1 cellular context compared by ENCODE assay signal in the genomic region with DNA sequence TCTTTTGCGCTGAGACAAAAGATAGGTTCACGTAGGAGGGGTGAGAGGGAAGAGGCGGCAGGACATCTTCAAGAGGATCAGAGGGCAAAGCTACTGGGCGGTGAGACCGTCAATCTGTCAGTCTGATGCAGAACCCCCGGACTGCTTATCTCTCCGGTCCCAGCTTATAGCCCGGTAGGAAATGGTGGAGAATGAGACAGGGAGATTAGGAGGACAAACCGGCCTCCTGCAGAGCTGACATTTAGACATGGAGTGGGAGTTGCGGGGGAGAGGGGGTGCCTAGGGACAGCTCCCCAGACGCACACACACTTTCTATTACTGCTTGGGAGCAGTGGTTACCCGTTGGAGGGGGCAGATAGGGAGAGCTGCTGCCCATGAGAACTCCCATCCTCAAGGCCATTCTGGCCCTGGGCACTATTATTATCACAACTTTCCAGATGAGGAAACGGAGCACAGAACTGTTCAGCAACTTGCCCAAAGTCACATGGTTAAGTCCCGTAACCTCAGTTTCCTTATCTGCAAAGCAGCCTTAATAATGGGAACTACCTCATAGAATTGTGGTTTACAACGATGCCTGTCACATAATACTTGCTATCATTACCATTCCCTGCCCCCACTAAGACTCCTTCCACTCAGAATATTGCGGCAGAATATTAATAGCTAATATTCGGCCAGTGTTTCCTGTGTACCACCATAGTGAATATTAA.
TF ChIP-seq lines count a peak whose summit lies in the region.

No MANE protein-coding gene starts in this region.

TF ChIP-seq in GM23338, 12 proteins besides CTCF, POLR2A, EP300 and RAD21 (continued from another document):
- TF ChIP-seq, protein P1, sequence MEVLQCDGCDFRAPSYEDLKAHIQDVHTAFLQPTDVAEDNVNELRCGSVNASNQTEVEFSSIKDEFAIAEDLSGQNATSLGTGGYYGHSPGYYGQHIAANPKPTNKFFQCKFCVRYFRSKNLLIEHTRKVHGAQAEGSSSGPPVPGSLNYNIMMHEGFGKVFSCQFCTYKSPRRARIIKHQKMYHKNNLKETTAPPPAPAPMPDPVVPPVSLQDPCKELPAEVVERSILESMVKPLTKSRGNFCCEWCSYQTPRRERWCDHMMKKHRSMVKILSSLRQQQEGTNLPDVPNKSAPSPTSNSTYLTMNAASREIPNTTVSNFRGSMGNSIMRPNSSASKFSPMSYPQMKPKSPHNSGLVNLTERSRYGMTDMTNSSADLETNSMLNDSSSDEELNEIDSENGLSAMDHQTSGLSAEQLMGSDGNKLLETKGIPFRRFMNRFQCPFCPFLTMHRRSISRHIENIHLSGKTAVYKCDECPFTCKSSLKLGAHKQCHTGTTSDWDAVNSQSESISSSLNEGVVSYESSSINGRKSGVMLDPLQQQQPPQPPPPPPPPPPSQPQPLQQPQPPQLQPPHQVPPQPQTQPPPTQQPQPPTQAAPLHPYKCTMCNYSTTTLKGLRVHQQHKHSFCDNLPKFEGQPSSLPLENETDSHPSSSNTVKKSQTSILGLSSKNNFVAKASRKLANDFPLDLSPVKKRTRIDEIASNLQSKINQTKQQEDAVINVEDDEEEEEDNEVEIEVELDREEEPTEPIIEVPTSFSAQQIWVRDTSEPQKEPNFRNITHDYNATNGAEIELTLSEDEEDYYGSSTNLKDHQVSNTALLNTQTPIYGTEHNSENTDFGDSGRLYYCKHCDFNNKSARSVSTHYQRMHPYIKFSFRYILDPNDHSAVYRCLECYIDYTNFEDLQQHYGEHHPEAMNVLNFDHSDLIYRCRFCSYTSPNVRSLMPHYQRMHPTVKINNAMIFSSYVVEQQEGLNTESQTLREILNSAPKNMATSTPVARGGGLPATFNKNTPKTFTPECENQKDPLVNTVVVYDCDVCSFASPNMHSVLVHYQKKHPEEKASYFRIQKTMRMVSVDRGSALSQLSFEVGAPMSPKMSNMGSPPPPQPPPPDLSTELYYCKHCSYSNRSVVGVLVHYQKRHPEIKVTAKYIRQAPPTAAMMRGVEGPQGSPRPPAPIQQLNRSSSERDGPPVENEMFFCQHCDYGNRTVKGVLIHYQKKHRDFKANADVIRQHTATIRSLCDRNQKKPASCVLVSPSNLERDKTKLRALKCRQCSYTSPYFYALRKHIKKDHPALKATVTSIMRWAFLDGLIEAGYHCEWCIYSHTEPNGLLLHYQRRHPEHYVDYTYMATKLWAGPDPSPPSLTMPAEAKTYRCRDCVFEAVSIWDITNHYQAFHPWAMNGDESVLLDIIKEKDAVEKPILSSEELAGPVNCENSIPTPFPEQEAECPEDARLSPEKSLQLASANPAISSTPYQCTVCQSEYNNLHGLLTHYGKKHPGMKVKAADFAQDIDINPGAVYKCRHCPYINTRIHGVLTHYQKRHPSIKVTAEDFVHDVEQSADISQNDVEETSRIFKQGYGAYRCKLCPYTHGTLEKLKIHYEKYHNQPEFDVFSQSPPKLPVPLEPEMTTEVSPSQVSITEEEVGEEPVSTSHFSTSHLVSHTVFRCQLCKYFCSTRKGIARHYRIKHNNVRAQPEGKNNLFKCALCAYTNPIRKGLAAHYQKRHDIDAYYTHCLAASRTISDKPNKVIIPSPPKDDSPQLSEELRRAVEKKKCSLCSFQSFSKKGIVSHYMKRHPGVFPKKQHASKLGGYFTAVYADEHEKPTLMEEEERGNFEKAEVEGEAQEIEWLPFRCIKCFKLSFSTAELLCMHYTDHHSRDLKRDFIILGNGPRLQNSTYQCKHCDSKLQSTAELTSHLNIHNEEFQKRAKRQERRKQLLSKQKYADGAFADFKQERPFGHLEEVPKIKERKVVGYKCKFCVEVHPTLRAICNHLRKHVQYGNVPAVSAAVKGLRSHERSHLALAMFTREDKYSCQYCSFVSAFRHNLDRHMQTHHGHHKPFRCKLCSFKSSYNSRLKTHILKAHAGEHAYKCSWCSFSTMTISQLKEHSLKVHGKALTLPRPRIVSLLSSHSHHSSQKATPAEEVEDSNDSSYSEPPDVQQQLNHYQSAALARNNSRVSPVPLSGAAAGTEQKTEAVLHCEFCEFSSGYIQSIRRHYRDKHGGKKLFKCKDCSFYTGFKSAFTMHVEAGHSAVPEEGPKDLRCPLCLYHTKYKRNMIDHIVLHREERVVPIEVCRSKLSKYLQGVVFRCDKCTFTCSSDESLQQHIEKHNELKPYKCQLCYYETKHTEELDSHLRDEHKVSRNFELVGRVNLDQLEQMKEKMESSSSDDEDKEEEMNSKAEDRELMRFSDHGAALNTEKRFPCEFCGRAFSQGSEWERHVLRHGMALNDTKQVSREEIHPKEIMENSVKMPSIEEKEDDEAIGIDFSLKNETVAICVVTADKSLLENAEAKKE (CRISPR knock-in tag; IDR thresholded peaks at IDR 0.05), result no peak
- TF ChIP-seq NANOG (IDR thresholded peaks at IDR 0.05; ENCODE audit: borderline replicate concordance) (no peak), CREB1 (CRISPR knock-in tag; IDR thresholded peaks at IDR 0.05; ENCODE audit: low read depth) (no peak), JUNB (IDR thresholded peaks at IDR 0.05; ENCODE audit: unreplicated experiment) (no peak)
- TF ChIP-seq, protein P2, sequence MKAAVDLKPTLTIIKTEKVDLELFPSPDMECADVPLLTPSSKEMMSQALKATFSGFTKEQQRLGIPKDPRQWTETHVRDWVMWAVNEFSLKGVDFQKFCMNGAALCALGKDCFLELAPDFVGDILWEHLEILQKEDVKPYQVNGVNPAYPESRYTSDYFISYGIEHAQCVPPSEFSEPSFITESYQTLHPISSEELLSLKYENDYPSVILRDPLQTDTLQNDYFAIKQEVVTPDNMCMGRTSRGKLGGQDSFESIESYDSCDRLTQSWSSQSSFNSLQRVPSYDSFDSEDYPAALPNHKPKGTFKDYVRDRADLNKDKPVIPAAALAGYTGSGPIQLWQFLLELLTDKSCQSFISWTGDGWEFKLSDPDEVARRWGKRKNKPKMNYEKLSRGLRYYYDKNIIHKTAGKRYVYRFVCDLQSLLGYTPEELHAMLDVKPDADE (IDR thresholded peaks at IDR 0.05), result no peak
